Comparison of ENCODE assay signal across 1 cellular context in the genomic region with DNA sequence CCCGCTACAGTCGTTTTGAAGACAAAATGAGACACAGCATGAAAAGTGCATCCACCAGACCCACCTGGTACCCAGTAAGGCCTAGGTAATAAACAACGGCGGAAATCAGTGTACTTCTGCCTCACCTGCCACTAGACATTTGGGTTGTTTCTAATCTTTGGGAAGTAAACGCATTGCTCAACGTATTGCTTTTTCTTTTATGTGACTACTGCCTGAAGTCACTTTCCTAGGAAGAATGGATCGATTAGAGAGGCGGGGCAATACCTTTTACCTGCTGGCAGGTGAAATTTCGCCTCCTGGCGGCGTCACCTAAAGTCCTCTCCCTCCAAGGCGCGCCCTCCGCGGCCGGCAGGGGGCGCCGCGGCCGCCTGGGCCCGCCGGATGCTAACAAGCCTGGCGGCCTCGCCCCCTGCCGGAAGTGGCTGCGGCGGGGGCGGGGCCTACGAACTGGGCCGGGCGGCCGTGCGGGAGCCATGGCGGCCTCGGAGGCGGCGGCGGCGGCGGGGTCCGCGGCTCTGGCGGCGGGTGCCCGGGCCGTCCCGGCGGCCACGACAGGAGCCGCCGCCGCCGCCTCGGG.
TF ChIP-seq lines count a peak whose summit lies in the region.

A gene with protein sequence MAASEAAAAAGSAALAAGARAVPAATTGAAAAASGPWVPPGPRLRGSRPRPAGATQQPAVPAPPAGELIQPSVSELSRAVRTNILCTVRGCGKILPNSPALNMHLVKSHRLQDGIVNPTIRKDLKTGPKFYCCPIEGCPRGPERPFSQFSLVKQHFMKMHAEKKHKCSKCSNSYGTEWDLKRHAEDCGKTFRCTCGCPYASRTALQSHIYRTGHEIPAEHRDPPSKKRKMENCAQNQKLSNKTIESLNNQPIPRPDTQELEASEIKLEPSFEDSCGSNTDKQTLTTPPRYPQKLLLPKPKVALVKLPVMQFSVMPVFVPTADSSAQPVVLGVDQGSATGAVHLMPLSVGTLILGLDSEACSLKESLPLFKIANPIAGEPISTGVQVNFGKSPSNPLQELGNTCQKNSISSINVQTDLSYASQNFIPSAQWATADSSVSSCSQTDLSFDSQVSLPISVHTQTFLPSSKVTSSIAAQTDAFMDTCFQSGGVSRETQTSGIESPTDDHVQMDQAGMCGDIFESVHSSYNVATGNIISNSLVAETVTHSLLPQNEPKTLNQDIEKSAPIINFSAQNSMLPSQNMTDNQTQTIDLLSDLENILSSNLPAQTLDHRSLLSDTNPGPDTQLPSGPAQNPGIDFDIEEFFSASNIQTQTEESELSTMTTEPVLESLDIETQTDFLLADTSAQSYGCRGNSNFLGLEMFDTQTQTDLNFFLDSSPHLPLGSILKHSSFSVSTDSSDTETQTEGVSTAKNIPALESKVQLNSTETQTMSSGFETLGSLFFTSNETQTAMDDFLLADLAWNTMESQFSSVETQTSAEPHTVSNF (plus strand): TSS at position 445 of the 577 bp plus-strand sequence. CDS start 29 bp downstream, at position 474.

TF ChIP-seq in HCT116, 20 proteins besides CTCF, POLR2A, EP300 and RAD21 (continued from another document):
- TF ChIP-seq ZBTB33 (IDR thresholded peaks at IDR 0.05; ENCODE audit: extremely low read depth, insufficient replicate concordance, low read length), result peak; percentile 47
- TF ChIP-seq, protein P1, sequence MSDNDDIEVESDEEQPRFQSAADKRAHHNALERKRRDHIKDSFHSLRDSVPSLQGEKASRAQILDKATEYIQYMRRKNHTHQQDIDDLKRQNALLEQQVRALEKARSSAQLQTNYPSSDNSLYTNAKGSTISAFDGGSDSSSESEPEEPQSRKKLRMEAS (IDR thresholded peaks at IDR 0.05), result no peak
TF ChIP-seq in HCT116: peak in this region for 7.
